ENCODE assay signal across 37 cellular contexts in the genomic region with DNA sequence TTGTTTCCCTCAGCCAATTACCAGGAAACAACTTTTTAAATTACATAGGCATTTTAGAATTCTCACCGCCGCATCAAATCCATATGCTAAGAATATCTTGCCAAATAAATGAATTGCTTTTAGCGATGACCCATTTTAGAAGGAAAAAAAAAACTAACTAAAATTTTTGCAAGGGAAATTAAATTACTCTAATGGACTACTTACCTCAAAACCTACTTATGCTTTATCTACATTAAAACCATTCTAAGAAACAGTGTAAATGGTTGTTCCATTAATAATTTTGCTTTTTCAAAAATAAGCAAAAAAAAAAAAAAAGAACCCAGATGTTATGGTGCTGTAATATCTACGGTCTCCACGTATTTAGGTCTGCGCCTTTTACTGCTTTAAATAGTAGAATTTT.
"Had no signal": no experiment of that assay in that cellular context is flagged by ENCODE, and none has a peak within 500 bp of the region (broad histone marks: within the 10 kb centered on the region; RNA-seq: fewer than 3 reads in every experiment).

No MANE protein-coding gene starts in this region.

- H3K36me3 Mint-ChIP-seq: activated naive CD4-positive, alpha-beta T cell treated with anti-CD3 and anti-CD28 coated beads, Interleukin-2, amount 10 ng/mL, durations not matched to agents 7 days and 5 days; activated naive CD4-positive, alpha-beta T cell treated with anti-CD3 and anti-CD28 coated beads, Interleukin-2, amount 50 U/mL, for 24 hours; activated naive CD8-positive, alpha-beta T cell; activated naive CD8-positive, alpha-beta T cell treated with anti-CD3 and anti-CD28 coated beads for 36 hours; activated naive CD8-positive, alpha-beta T cell treated with anti-CD3 and anti-CD28 coated beads, Interleukin-2, amount 10 ng/mL, durations not matched to agents 7 days and 5 days had no signal

- H3K4me3 Mint-ChIP-seq: activated naive CD4-positive, alpha-beta T cell treated with anti-CD3 and anti-CD28 coated beads for 36 hours; activated naive CD4-positive, alpha-beta T cell treated with anti-CD3 and anti-CD28 coated beads, Interleukin-2, amount 10 ng/mL, durations not matched to agents 7 days and 5 days; activated naive CD4-positive, alpha-beta T cell treated with anti-CD3 and anti-CD28 coated beads, Interleukin-2, amount 50 U/mL, for 24 hours; activated naive CD8-positive, alpha-beta T cell; activated naive CD8-positive, alpha-beta T cell treated with anti-CD3 and anti-CD28 coated beads for 36 hours; activated naive CD8-positive, alpha-beta T cell treated with anti-CD3 and anti-CD28 coated beads, Interleukin-2, amount 10 ng/mL, durations not matched to agents 7 days and 5 days; activated naive CD8-positive, alpha-beta T cell treated with anti-CD3 and anti-CD28 coated beads, Interleukin-2, amount 50 U/mL, for 24 hours; activated T-cell treated with anti-CD3 and anti-CD28 coated beads, Interleukin-2, amount 50 U/mL, for 24 hours; activated T-cell treated with anti-CD3 and anti-CD28 coated beads, Interleukin-2, amount 50 U/mL, for 4 hours; activated T-cell treated with anti-CD3 and anti-CD28 coated beads, Interleukin-2, amount 50 U/mL, for 72 hours; activated T-helper 1 cell treated with anti-CD3 and anti-CD28 coated beads, Interleukin-12 subunit alpha, Interleukin-12 subunit beta, Interleukin-2, Interleukin-4 antibody, amounts not matched to agents 30 ng/mL and 10 ng/mL and 1 ng/mL, durations not matched to agents 14 hours and 24 hours and 36 hours; activated T-helper 17 cell treated with anti-CD3 and anti-CD28 coated beads, Interleukin-2, amount 50 U/mL, for 72 hours; brain; central memory CD8-positive, alpha-beta T cell had no signal

- H3K4me1 ChIP-seq: adrenal gland, body of pancreas, breast epithelium had no signal

- ATAC-seq: activated naive CD4-positive, alpha-beta T cell treated with anti-CD3 and anti-CD28 coated beads, Interleukin-2, amount 50 U/mL, for 72 hours; activated naive CD8-positive, alpha-beta T cell treated with anti-CD3 and anti-CD28 coated beads, Interleukin-2, amount 50 U/mL, for 24 hours; activated T-cell treated with anti-CD3 and anti-CD28 coated beads, Interleukin-2, amount 50 U/mL, for 4 hours; activated T-cell treated with anti-CD3 and anti-CD28 coated beads, Interleukin-2, amount 50 U/mL, for 72 hours; activated T-helper 17 cell treated with anti-CD3 and anti-CD28 coated beads, Interleukin-2, amount 50 U/mL, for 72 hours; body of pancreas had no signal

- H3K9me3 ChIP-seq: adrenal gland, ascending aorta, breast epithelium had no signal

- H3K36me3 ChIP-seq: adrenal gland, ascending aorta, brain microvascular endothelial cell, breast epithelium, cardiac muscle cell had no signal

- H3K4me3 ChIP-seq: adrenal gland, ascending aorta, body of pancreas, breast epithelium, cardiac muscle cell had no signal

- H3K27me3 Mint-ChIP-seq: brain had no signal

- H3K4me1 Mint-ChIP-seq: activated naive CD4-positive, alpha-beta T cell treated with anti-CD3 and anti-CD28 coated beads, Interleukin-2, amount 10 ng/mL, durations not matched to agents 7 days and 5 days; activated naive CD4-positive, alpha-beta T cell treated with anti-CD3 and anti-CD28 coated beads, Interleukin-2, amount 50 U/mL, for 24 hours; activated naive CD8-positive, alpha-beta T cell treated with anti-CD3 and anti-CD28 coated beads for 36 hours; activated naive CD8-positive, alpha-beta T cell treated with anti-CD3 and anti-CD28 coated beads, Interleukin-2, amount 10 ng/mL, durations not matched to agents 7 days and 5 days; activated naive CD8-positive, alpha-beta T cell treated with anti-CD3 and anti-CD28 coated beads, Interleukin-2, amount 50 U/mL, for 24 hours; activated T-helper 17 cell treated with anti-CD3 and anti-CD28 coated beads, Interleukin-2, amount 50 U/mL, for 72 hours; central memory CD8-positive, alpha-beta T cell had no signal

- H3K27ac Mint-ChIP-seq: activated naive CD4-positive, alpha-beta T cell treated with anti-CD3 and anti-CD28 coated beads for 36 hours; activated naive CD4-positive, alpha-beta T cell treated with anti-CD3 and anti-CD28 coated beads, Interleukin-2, amount 10 ng/mL, durations not matched to agents 7 days and 5 days; activated naive CD4-positive, alpha-beta T cell treated with anti-CD3 and anti-CD28 coated beads, Interleukin-2, amount 50 U/mL, for 24 hours; activated naive CD4-positive, alpha-beta T cell treated with anti-CD3 and anti-CD28 coated beads, Interleukin-2, amount 50 U/mL, for 72 hours; activated naive CD8-positive, alpha-beta T cell; activated naive CD8-positive, alpha-beta T cell treated with anti-CD3 and anti-CD28 coated beads for 36 hours; activated naive CD8-positive, alpha-beta T cell treated with anti-CD3 and anti-CD28 coated beads, Interleukin-2, amount 10 ng/mL, durations not matched to agents 7 days and 5 days; activated naive CD8-positive, alpha-beta T cell treated with anti-CD3 and anti-CD28 coated beads, Interleukin-2, amount 50 U/mL, for 24 hours; activated T-cell treated with anti-CD3 and anti-CD28 coated beads, Interleukin-2, amount 50 U/mL, for 24 hours; activated T-cell treated with anti-CD3 and anti-CD28 coated beads, Interleukin-2, amount 50 U/mL, for 72 hours; activated T-helper 1 cell treated with anti-CD3 and anti-CD28 coated beads, Interleukin-12 subunit alpha, Interleukin-12 subunit beta, Interleukin-2, Interleukin-4 antibody, amounts not matched to agents 30 ng/mL and 10 ng/mL and 1 ng/mL, durations not matched to agents 14 hours and 24 hours and 36 hours; activated T-helper 17 cell treated with anti-CD3 and anti-CD28 coated beads, Interleukin-2, amount 50 U/mL, for 72 hours; activated T-helper 2 cell treated with anti-CD3 and anti-CD28 coated beads, Interferon-gamma antibody, Interleukin-2, Interleukin-4, amounts not matched to agents 10 μg/mL and 5 μg/mL and 100 μg/mL, durations not matched to agents 14 hours and 24 hours and 36 hours; brain had no signal

- H3K9me3 Mint-ChIP-seq: activated naive CD4-positive, alpha-beta T cell treated with anti-CD3 and anti-CD28 coated beads, Interleukin-2, amount 10 ng/mL, durations not matched to agents 7 days and 5 days; activated naive CD4-positive, alpha-beta T cell treated with anti-CD3 and anti-CD28 coated beads, Interleukin-2, amount 50 U/mL, for 72 hours; activated naive CD8-positive, alpha-beta T cell treated with anti-CD3 and anti-CD28 coated beads, Interleukin-2, amount 10 ng/mL, durations not matched to agents 7 days and 5 days; activated naive CD8-positive, alpha-beta T cell treated with anti-CD3 and anti-CD28 coated beads, Interleukin-2, amount 50 U/mL, for 24 hours; activated T-cell treated with anti-CD3 and anti-CD28 coated beads, Interleukin-2, amount 50 U/mL, for 4 hours; activated T-helper 1 cell treated with anti-CD3 and anti-CD28 coated beads, Interleukin-12 subunit alpha, Interleukin-12 subunit beta, Interleukin-2, Interleukin-4 antibody, amounts not matched to agents 30 ng/mL and 10 ng/mL and 1 ng/mL, durations not matched to agents 14 hours and 24 hours and 36 hours; activated T-helper 2 cell treated with anti-CD3 and anti-CD28 coated beads, Interferon-gamma antibody, Interleukin-2, Interleukin-4, amounts not matched to agents 10 μg/mL and 5 μg/mL and 100 μg/mL, durations not matched to agents 14 hours and 24 hours and 36 hours had no signal

- DNase-seq: activated effector memory CD4-positive, alpha-beta T cell treated with anti-CD3 and anti-CD28 coated beads, Interleukin-2, amount 50 U/mL, for 16 hours; activated effector memory CD4-positive, alpha-beta T cell treated with Interleukin-2 at 50 U/mL for 16 hours; activated gamma-delta T cell; activated gamma-delta T cell treated with Interleukin-2 at 50 U/mL for 16 hours; activated naive CD4-positive, alpha-beta T cell; activated naive CD4-positive, alpha-beta T cell treated with anti-CD3 and anti-CD28 coated beads for 36 hours; activated naive CD4-positive, alpha-beta T cell treated with anti-CD3 and anti-CD28 coated beads, Interleukin-2, amount 10 ng/mL, durations not matched to agents 7 days and 5 days; activated naive CD4-positive, alpha-beta T cell treated with anti-CD3 and anti-CD28 coated beads, Interleukin-2, amount 50 U/mL, for 16 hours; activated naive CD4-positive, alpha-beta T cell treated with Interleukin-2 at 50 U/mL for 16 hours; activated naive CD8-positive, alpha-beta T cell treated with anti-CD3 and anti-CD28 coated beads for 36 hours; activated naive CD8-positive, alpha-beta T cell treated with anti-CD3 and anti-CD28 coated beads, Interleukin-2, amount 10 ng/mL, durations not matched to agents 7 days and 5 days; activated naive CD8-positive, alpha-beta T cell treated with anti-CD3 and anti-CD28 coated beads, Interleukin-2, amount 50 U/mL, for 24 hours; activated T-cell treated with anti-CD3 and anti-CD28 coated beads, Interleukin-2, amount 50 U/mL, for 24 hours; activated T-cell treated with anti-CD3 and anti-CD28 coated beads, Interleukin-2, amount 50 U/mL, for 4 hours; activated T-cell treated with anti-CD3 and anti-CD28 coated beads, Interleukin-2, amount 50 U/mL, for 48 hours; activated T-cell treated with anti-CD3 and anti-CD28 coated beads, Interleukin-2, amount 50 U/mL, for 72 hours; adrenal gland; amniotic stem cell; amygdala; anterior cingulate cortex; aorta; body of pancreas; brain microvascular endothelial cell; caudate nucleus; central memory CD4-positive, alpha-beta T cell; cerebellar nuclear complex had no signal

- H3K27me3 ChIP-seq: adrenal gland, ascending aorta, body of pancreas, brain microvascular endothelial cell, breast epithelium, cardiac muscle cell had no signal

- H3K27ac ChIP-seq: adrenal gland, body of pancreas, brain microvascular endothelial cell, breast epithelium, cardiac muscle cell had no signal
